29 cellular contexts compared by ENCODE assay signal in genomic region chrY:19015213-19015612, GRCh38.
DNase-seq lines count a peak whose midpoint lies in the region; ATAC-seq and TF ChIP-seq lines count a peak whose summit lies in the region.
"Had no signal": no experiment of that assay in that cellular context is flagged by ENCODE, and none has a peak within 500 bp of the region (broad histone marks: within the 10 kb centered on the region; RNA-seq: fewer than 3 reads in every experiment).

No MANE protein-coding gene starts in this region.

- H3K27me3 Mint-ChIP-seq in activated CD8-positive, alpha-beta T cell treated with anti-CD3 and anti-CD28 coated beads for 36 hours = no peaks in the 10 kb centered on the region
- H3K27me3 Mint-ChIP-seq in activated CD8-positive, alpha-beta T cell treated with anti-CD3 and anti-CD28 coated beads, Interleukin-2, amount 10 ng/mL, durations not matched to agents 7 days and 5 days (ENCODE audit: low read depth) = no peaks in the 10 kb centered on the region
- H3K27me3 Mint-ChIP-seq: B cell; CD4-positive, alpha-beta memory T cell; CD4-positive, alpha-beta T cell; CD4-positive, CD25-positive, alpha-beta regulatory T cell; CD8-positive, alpha-beta memory T cell had no signal

- H3K4me1 Mint-ChIP-seq in activated CD8-positive, alpha-beta T cell treated with anti-CD3 and anti-CD28 coated beads for 36 hours (ENCODE audit: low read depth) = peaks cover 18% of the 10 kb centered on the region
- peaks cover 7% of the 10 kb centered on the region for H3K4me1 Mint-ChIP-seq in activated CD8-positive, alpha-beta T cell treated with anti-CD3 and anti-CD28 coated beads, Interleukin-2, amount 10 ng/mL, durations not matched to agents 7 days and 5 days (ENCODE audit: low read depth)
- H3K4me1 Mint-ChIP-seq: CD14-positive monocyte; CD4-positive, alpha-beta memory T cell; CD4-positive, CD25-positive, alpha-beta regulatory T cell; CD8-positive, alpha-beta memory T cell had no signal

- no peak overlapping the region for H3K4me2 ChIP-seq in DND-41 (ENCODE audit: insufficient read depth, low read length)
- H3K4me2 ChIP-seq: A549; BLaER1; BLaER1 treated with 17β-estradiol and CSF1 and Interleukin-3, amounts not matched to agents 10 nM and 100 nM had no signal

- no peaks in the 10 kb centered on the region for H3K4me1 ChIP-seq in DND-41 (ENCODE audit: insufficient read depth, low read length)
- no peaks in the 10 kb centered on the region for H3K4me1 ChIP-seq in tibial artery
- H3K4me1 ChIP-seq: A549; BE2C; BLaER1; BLaER1 treated with 17β-estradiol and CSF1 and Interleukin-3, amounts not matched to agents 10 nM and 100 nM; Caco-2 had no signal

- ATAC-seq in activated CD8-positive, alpha-beta T cell treated with anti-CD3 and anti-CD28 coated beads for 36 hours = no peak
- ATAC-seq in activated CD8-positive, alpha-beta T cell treated with anti-CD3 and anti-CD28 coated beads, Interleukin-2, amount 10 ng/mL, durations not matched to agents 7 days and 5 days = no peak
- ATAC-seq in DND-41 (ENCODE audit: insufficient read depth, low read depth) = peak; percentile 66; the same call in 1 of the 3 replicates
- ATAC-seq: CD8-positive, alpha-beta T cell had no signal

- H3K27ac ChIP-seq in DND-41 (ENCODE audit: low read length) = no peak overlapping the region
- H3K27ac ChIP-seq in tibial artery = no peak overlapping the region
- H3K27ac ChIP-seq: 22Rv1; A549; BLaER1; BLaER1 treated with 17β-estradiol and CSF1 and Interleukin-3, amounts not matched to agents 10 nM and 100 nM; C4-2B had no signal

- no peak for TF ChIP-seq CTCF in activated CD8-positive, alpha-beta T cell treated with anti-CD3 and anti-CD28 coated beads for 36 hours (IDR thresholded peaks at IDR 0.05)
- TF ChIP-seq CTCF in DND-41 (IDR thresholded peaks at IDR 0.05; ENCODE audit: borderline replicate concordance, extremely low read depth, low read length, poor library complexity, severe bottlenecking) (no peak), tibial artery (IDR thresholded peaks at IDR 0.05) (no peak)

- H3K79me2 ChIP-seq in DND-41 (ENCODE audit: insufficient read depth, low read length) = no peaks in the 10 kb centered on the region

- no peaks in the 10 kb centered on the region for H3K9me3 Mint-ChIP-seq in activated CD8-positive, alpha-beta T cell treated with anti-CD3 and anti-CD28 coated beads for 36 hours
- H3K9me3 Mint-ChIP-seq in activated CD8-positive, alpha-beta T cell treated with anti-CD3 and anti-CD28 coated beads, Interleukin-2, amount 10 ng/mL, durations not matched to agents 7 days and 5 days (ENCODE audit: insufficient read depth) = no peaks in the 10 kb centered on the region
- H3K9me3 Mint-ChIP-seq: CD14-positive monocyte; CD4-positive, alpha-beta memory T cell; CD4-positive, alpha-beta T cell; CD4-positive, CD25-positive, alpha-beta regulatory T cell; CD8-positive, alpha-beta memory T cell; CD8-positive, alpha-beta T cell had no signal

- H3K9me3 ChIP-seq in DND-41 (ENCODE audit: insufficient read depth, low read length, severe bottlenecking) = no peaks in the 10 kb centered on the region
- H3K9me3 ChIP-seq in tibial artery = no peaks in the 10 kb centered on the region
- H3K9me3 ChIP-seq: A549; BE2C; BLaER1; BLaER1 treated with 17β-estradiol and CSF1 and Interleukin-3, amounts not matched to agents 10 nM and 100 nM; Caco-2 had no signal

- H2AFZ ChIP-seq in DND-41 (ENCODE audit: low read depth, low read length) = no peak overlapping the region

- H3K27me3 ChIP-seq in DND-41 (ENCODE audit: insufficient read depth, low read length, poor library complexity) (no peaks in the 10 kb centered on the region), tibial artery (no peaks in the 10 kb centered on the region)
- H3K27me3 ChIP-seq: BE2C; BLaER1; BLaER1 treated with 17β-estradiol and CSF1 and Interleukin-3, amounts not matched to agents 10 nM and 100 nM had no signal

- no peaks in the 10 kb centered on the region for H4K20me1 ChIP-seq in DND-41 (ENCODE audit: insufficient read depth, low read length)
- H4K20me1 ChIP-seq: BLaER1; BLaER1 treated with 17β-estradiol and CSF1 and Interleukin-3, amounts not matched to agents 10 nM and 100 nM had no signal

- peaks cover 10% of the 10 kb centered on the region for H3K36me3 Mint-ChIP-seq in activated CD8-positive, alpha-beta T cell treated with anti-CD3 and anti-CD28 coated beads for 36 hours (ENCODE audit: low read depth)
- no peaks in the 10 kb centered on the region for H3K36me3 Mint-ChIP-seq in activated CD8-positive, alpha-beta T cell treated with anti-CD3 and anti-CD28 coated beads, Interleukin-2, amount 10 ng/mL, durations not matched to agents 7 days and 5 days (ENCODE audit: low read depth)
- H3K36me3 Mint-ChIP-seq: CD4-positive, alpha-beta memory T cell; CD4-positive, CD25-positive, alpha-beta regulatory T cell; CD8-positive, alpha-beta memory T cell had no signal

- intact Hi-C loops in activated CD8-positive, alpha-beta T cell treated with anti-CD3 and anti-CD28 coated beads for 36 hours (cut with micrococcal nuclease) = no loop called here
- intact Hi-C loops in tibial artery (cut with DNase I; ENCODE audit: low total_unique reads) = no loop called here

- peak; percentile 1 for DNase-seq in activated CD8-positive, alpha-beta T cell treated with anti-CD3 and anti-CD28 coated beads for 36 hours
- no peak for DNase-seq in activated CD8-positive, alpha-beta T cell treated with anti-CD3 and anti-CD28 coated beads, Interleukin-2, amount 10 ng/mL, durations not matched to agents 7 days and 5 days
- DNase-seq in DND-41 = no peak
- peak; percentile 23 for DNase-seq in Jurkat, Clone E6-1 (ENCODE audit: low read depth, low spot score)
- DNase-seq in tibial artery = no peak
- no peak for DNase-seq in AG20443 (ENCODE audit: low spot score)
- DNase-seq: 8988T; ACHN; AML-193; BE2C; Caco-2; Calu3; CD4-positive, alpha-beta memory T cell; CD4-positive, alpha-beta T cell; CD4-positive, CD25-positive, alpha-beta regulatory T cell; CD8-positive, alpha-beta memory T cell; CD8-positive, alpha-beta T cell; DMS 273 treated with DMSO at 0.1 percent for 48 hours; DMS153; DMS53; DMS79; DMS79 treated with DMSO at 0.1 percent for 48 hours had no signal

- H3K36me3 ChIP-seq in DND-41 (ENCODE audit: insufficient read depth, low read length) (no peaks in the 10 kb centered on the region), tibial artery (no peaks in the 10 kb centered on the region)
- H3K36me3 ChIP-seq: BE2C; BLaER1; BLaER1 treated with 17β-estradiol and CSF1 and Interleukin-3, amounts not matched to agents 10 nM and 100 nM had no signal

- H3K4me3 ChIP-seq in DND-41 (ENCODE audit: low read depth in 1 of 2, low read length in 2 of 2) (no peak overlapping the region), tibial artery (no peak overlapping the region)
- no peak overlapping the region for H3K4me3 ChIP-seq in Jurkat, Clone E6-1 (ENCODE audit: low read length)
- H3K4me3 ChIP-seq: A549; BLaER1; BLaER1 treated with 17β-estradiol and CSF1 and Interleukin-3, amounts not matched to agents 10 nM and 100 nM had no signal

- no peak overlapping the region for H3K27ac Mint-ChIP-seq in activated CD8-positive, alpha-beta T cell treated with anti-CD3 and anti-CD28 coated beads for 36 hours
- no peak overlapping the region for H3K27ac Mint-ChIP-seq in activated CD8-positive, alpha-beta T cell treated with anti-CD3 and anti-CD28 coated beads, Interleukin-2, amount 10 ng/mL, durations not matched to agents 7 days and 5 days
- H3K27ac Mint-ChIP-seq: B cell; CD14-positive monocyte; CD4-positive, alpha-beta memory T cell; CD4-positive, alpha-beta T cell; CD4-positive, CD25-positive, alpha-beta regulatory T cell; CD8-positive, alpha-beta memory T cell; CD8-positive, alpha-beta T cell had no signal

- H3K9ac ChIP-seq in DND-41 (ENCODE audit: low read depth, low read length) = no peak overlapping the region
- H3K9ac ChIP-seq: BLaER1; BLaER1 treated with 17β-estradiol and CSF1 and Interleukin-3, amounts not matched to agents 10 nM and 100 nM had no signal

- POLR2A ChIA-PET in activated CD8-positive, alpha-beta T cell treated with anti-CD3 and anti-CD28 coated beads for 36 hours (lab: Charles Lee) = no interaction called here
- POLR2A ChIA-PET in activated CD8-positive, alpha-beta T cell treated with anti-CD3 and anti-CD28 coated beads, Interleukin-2, amount 10 ng/mL, durations not matched to agents 7 days and 5 days (lab: Charles Lee) = no interaction called here

- no peak overlapping the region for H3K4me3 Mint-ChIP-seq in activated CD8-positive, alpha-beta T cell treated with anti-CD3 and anti-CD28 coated beads for 36 hours
- H3K4me3 Mint-ChIP-seq in activated CD8-positive, alpha-beta T cell treated with anti-CD3 and anti-CD28 coated beads, Interleukin-2, amount 10 ng/mL, durations not matched to agents 7 days and 5 days = no peak overlapping the region
- H3K4me3 Mint-ChIP-seq: CD14-positive monocyte; CD4-positive, alpha-beta memory T cell; CD4-positive, alpha-beta T cell; CD4-positive, CD25-positive, alpha-beta regulatory T cell; CD8-positive, alpha-beta memory T cell had no signal

- CTCF ChIA-PET in activated CD8-positive, alpha-beta T cell treated with anti-CD3 and anti-CD28 coated beads for 36 hours (lab: Charles Lee) = no interaction called here
- CTCF ChIA-PET in activated CD8-positive, alpha-beta T cell treated with anti-CD3 and anti-CD28 coated beads, Interleukin-2, amount 10 ng/mL, durations not matched to agents 7 days and 5 days (lab: Charles Lee) = no interaction called here

Comparison
In these comparisons a context has a peak if more than half of its experiments do, and no peak if none do; other contexts are left out.
1. DNase-seq: peak in activated CD8-positive, alpha-beta T cell treated with anti-CD3 and anti-CD28 coated beads for 36 hours (single experiment) and Jurkat, Clone E6-1 (single experiment); none in activated CD8-positive, alpha-beta T cell treated with anti-CD3 and anti-CD28 coated beads, Interleukin-2, amount 10 ng/mL, durations not matched to agents 7 days and 5 days (single experiment), DND-41 (single experiment), tibial artery (0 of 2) and AG20443 (single experiment).